ENCODE assay signal across 9 cellular contexts in the genomic region with DNA sequence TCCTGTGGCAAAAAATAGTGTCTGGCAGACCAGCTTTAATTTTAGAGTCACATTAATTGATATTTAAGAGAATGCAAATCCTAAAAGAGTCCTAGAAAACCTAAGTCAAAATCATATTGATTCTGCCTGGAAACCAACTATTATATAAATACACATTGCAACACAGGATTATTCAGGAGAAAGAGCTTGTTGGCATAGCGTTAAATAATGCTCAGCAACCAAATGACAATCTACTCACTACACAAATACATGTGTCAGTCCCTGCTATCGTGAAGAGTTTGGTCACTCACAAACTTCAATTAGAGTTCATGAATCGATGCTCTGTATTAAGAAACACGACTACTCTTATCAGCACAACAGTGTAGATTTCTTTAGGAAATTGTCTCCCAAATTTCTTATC. TPM values are rescaled to one million over a fixed set of nuclear protein-coding genes. Genes with fewer than 3 reads are reported as not detected.
"Had no signal": no experiment of that assay in that cellular context is flagged by ENCODE, and none has a peak within 500 bp of the region (broad histone marks: within the 10 kb centered on the region; RNA-seq: fewer than 3 reads in every experiment).

No MANE protein-coding gene starts in this region.

- H3K4me3 ChIP-seq: GM12878 had no signal

- FAIRE-seq: G401.6, GM12878, GM12891, GM12892, GM18507, GM19239 had no signal

- ATAC-seq: GM12878 had no signal

- DNase-seq: GDM1, GF-D8 had no signal

RNA-seq across cellular contexts. Expression of gene CGA, which starts 54.2 kb away (rescaled TPM):
- total RNA-seq: G401, GM12878 had no signal
